2 cellular contexts compared by ENCODE assay signal in the genomic region with DNA sequence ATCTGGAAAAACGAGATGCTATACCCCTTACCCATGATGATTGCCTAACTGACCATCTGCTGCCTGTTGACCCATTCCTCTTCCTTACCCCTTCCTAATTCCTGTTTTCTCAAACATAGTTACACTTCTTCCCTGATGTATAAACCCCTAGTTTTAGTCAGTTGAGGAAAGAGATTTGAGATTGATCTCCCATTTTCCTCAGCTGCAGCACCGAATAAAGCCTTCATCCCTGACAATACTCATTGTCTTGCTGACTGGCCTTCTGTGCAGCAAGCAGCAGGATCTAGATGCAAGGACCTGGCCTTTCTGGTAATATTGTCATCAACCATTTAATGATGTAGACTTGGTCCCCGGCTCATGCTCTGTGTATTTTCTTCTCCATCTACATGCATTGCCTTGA.
TF ChIP-seq lines count a peak whose summit lies in the region.

No MANE protein-coding gene starts in this region.

TF ChIP-seq in HepG2, 621 proteins besides CTCF, POLR2A, EP300 and RAD21:
- peak; percentile 100 for TF ChIP-seq ZNF124 (CRISPR knock-in tag; IDR thresholded peaks at IDR 0.05)
- no peak for TF ChIP-seq NCOA1 (CRISPR knock-in tag; IDR thresholded peaks at IDR 0.05)

TF ChIP-seq in WTC11, 78 proteins besides CTCF, POLR2A, EP300 and RAD21:
- TF ChIP-seq JAZF1 (CRISPR knock-in tag; IDR thresholded peaks at IDR 0.05) (no peak), ZNF317 (CRISPR knock-in tag; IDR thresholded peaks at IDR 0.05; ENCODE audit: borderline replicate concordance, low read depth) (no peak), IRF2 (CRISPR knock-in tag; IDR thresholded peaks at IDR 0.05; ENCODE audit: borderline replicate concordance, low read depth) (no peak), MXD4 (CRISPR knock-in tag; IDR thresholded peaks at IDR 0.05; ENCODE audit: borderline replicate concordance) (no peak), EMX1 (CRISPR knock-in tag; IDR thresholded peaks at IDR 0.05) (no peak), ZNF232 (CRISPR knock-in tag; IDR thresholded peaks at IDR 0.05) (no peak), FOXP1 (CRISPR knock-in tag; IDR thresholded peaks at IDR 0.05; ENCODE audit: borderline replicate concordance) (no peak), ELF4 (CRISPR knock-in tag; IDR thresholded peaks at IDR 0.05; ENCODE audit: low read depth) (no peak)
- TF ChIP-seq, protein P1, sequence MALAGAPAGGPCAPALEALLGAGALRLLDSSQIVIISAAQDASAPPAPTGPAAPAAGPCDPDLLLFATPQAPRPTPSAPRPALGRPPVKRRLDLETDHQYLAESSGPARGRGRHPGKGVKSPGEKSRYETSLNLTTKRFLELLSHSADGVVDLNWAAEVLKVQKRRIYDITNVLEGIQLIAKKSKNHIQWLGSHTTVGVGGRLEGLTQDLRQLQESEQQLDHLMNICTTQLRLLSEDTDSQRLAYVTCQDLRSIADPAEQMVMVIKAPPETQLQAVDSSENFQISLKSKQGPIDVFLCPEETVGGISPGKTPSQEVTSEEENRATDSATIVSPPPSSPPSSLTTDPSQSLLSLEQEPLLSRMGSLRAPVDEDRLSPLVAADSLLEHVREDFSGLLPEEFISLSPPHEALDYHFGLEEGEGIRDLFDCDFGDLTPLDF (CRISPR knock-in tag; IDR thresholded peaks at IDR 0.05) = no peak
- TF ChIP-seq, protein P2, sequence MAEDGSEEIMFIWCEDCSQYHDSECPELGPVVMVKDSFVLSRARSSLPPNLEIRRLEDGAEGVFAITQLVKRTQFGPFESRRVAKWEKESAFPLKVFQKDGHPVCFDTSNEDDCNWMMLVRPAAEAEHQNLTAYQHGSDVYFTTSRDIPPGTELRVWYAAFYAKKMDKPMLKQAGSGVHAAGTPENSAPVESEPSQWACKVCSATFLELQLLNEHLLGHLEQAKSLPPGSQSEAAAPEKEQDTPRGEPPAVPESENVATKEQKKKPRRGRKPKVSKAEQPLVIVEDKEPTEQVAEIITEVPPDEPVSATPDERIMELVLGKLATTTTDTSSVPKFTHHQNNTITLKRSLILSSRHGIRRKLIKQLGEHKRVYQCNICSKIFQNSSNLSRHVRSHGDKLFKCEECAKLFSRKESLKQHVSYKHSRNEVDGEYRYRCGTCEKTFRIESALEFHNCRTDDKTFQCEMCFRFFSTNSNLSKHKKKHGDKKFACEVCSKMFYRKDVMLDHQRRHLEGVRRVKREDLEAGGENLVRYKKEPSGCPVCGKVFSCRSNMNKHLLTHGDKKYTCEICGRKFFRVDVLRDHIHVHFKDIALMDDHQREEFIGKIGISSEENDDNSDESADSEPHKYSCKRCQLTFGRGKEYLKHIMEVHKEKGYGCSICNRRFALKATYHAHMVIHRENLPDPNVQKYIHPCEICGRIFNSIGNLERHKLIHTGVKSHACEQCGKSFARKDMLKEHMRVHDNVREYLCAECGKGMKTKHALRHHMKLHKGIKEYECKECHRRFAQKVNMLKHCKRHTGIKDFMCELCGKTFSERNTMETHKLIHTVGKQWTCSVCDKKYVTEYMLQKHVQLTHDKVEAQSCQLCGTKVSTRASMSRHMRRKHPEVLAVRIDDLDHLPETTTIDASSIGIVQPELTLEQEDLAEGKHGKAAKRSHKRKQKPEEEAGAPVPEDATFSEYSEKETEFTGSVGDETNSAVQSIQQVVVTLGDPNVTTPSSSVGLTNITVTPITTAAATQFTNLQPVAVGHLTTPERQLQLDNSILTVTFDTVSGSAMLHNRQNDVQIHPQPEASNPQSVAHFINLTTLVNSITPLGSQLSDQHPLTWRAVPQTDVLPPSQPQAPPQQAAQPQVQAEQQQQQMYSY (CRISPR knock-in tag; IDR thresholded peaks at IDR 0.05) = no peak
- TF ChIP-seq, protein P3, sequence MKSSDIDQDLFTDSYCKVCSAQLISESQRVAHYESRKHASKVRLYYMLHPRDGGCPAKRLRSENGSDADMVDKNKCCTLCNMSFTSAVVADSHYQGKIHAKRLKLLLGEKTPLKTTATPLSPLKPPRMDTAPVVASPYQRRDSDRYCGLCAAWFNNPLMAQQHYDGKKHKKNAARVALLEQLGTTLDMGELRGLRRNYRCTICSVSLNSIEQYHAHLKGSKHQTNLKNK (CRISPR knock-in tag; IDR thresholded peaks at IDR 0.05) = no peak
